In genomic region chr19:41883463-41883820, GRCh38 we compare ENCODE assay signal across 8 cellular contexts. TPM values are rescaled to one million over a fixed set of nuclear protein-coding genes. Genes with fewer than 3 reads are reported as not detected.
A peak's percentile ranks its signal among the peaks of the same experiment; 100 is the strongest.
DNase-seq lines count a peak whose midpoint lies in the region; ATAC-seq and TF ChIP-seq lines count a peak whose summit lies in the region.

No MANE protein-coding gene starts in this region.

- H3K27me3 Mint-ChIP-seq in activated naive CD8-positive, alpha-beta T cell treated with anti-CD3 and anti-CD28 coated beads, Interleukin-2, amount 50 U/mL, for 24 hours = peaks cover 2% of the 10 kb centered on the region

- H3K4me1 ChIP-seq in IMR-90 (ENCODE audit: control insufficient read depth, insufficient read depth, low read length) (peaks cover 8% of the 10 kb centered on the region), stomach smooth muscle (ENCODE audit: control insufficient read depth, insufficient read depth, low read length) (peaks cover 22% of the 10 kb centered on the region)

- CTCF ChIA-PET in IMR-90 (lab: Yijun Ruan, JAX) = no interaction called here

- H3K79me1 ChIP-seq in IMR-90 (ENCODE audit: low read depth in 1 of 2, low read length in 2 of 2) = peaks cover 32 to 48% of the 10 kb centered on the region in 2 experiments

- DNase-seq in IMR-90 (no peak), NCI-H524 (lab: John Stamatoyannopoulos, UW) (no peak), NCI-H187 treated with DMSO at 0.1 percent for 48 hours (lab: John Stamatoyannopoulos, UW) (no peak)
- no peak for DNase-seq in activated naive CD8-positive, alpha-beta T cell treated with anti-CD3 and anti-CD28 coated beads, Interleukin-2, amount 50 U/mL, for 24 hours
- no peak for DNase-seq in stimulated activated CD4-positive, alpha-beta T cell treated with anti-CD3 and anti-CD28 coated beads, Interleukin-12 subunit alpha, Interleukin-12 subunit beta, amount 100 ng/mL, for 4 hours
- DNase-seq in stimulated activated CD4-positive, alpha-beta T cell treated with anti-CD3 and anti-CD28 coated beads, Interleukin-15, amount 100 ng/mL, for 24 hours = no peak

- no peak overlapping the region for H2BK120ac ChIP-seq in IMR-90 (ENCODE audit: low read depth, low read length)

- H2BK5ac ChIP-seq in IMR-90 (ENCODE audit: low read depth, low read length, poor library complexity, severe bottlenecking) = no peak overlapping the region

- H2BK20ac ChIP-seq in IMR-90 (ENCODE audit: low read depth, low read length) = no peak overlapping the region

- H3K4me3 ChIP-seq in IMR-90 (ENCODE audit: insufficient read depth, low read depth, low read length) (peak overlapping the region; percentile 92), iPS-18c (ENCODE audit: insufficient read depth, low read depth, low read length) (peak overlapping the region; percentile 91), stomach smooth muscle (ENCODE audit: low read length in 2 of 2) (peak overlapping the region; percentile 93 to 98)

- no peak overlapping the region; the same call in 2 of the 3 replicates for H2BK15ac ChIP-seq in IMR-90 (ENCODE audit: low read depth, low read length)

- intact Hi-C loops in IMR-90 (cut with micrococcal nuclease) = loop anchor here (5.0 to 10.0 kb wide), 2 partner anchors 49 to 151 kb away; no protein-coding TSS in a partner anchor

- H3K27ac ChIP-seq in IMR-90 (ENCODE audit: insufficient read depth, low read length) (peak overlapping the region; percentile 59; the same call in 1 of the 2 replicates), stomach smooth muscle (ENCODE audit: low read length) (peak overlapping the region; percentile 55)

- 0% methylated on average over 5 of the region's 23 CpGs; no CpG with 5 or more reads in 1 of the 2 experiments for WGBS in IMR-90 (ENCODE audit: extremely low coverage in 2 of 2, insufficient read length in 1 of 2), 2 experiments

- TF ChIP-seq CTCF in IMR-90 (conservative IDR thresholded peaks at IDR 0.05; ENCODE audit: low read depth, low read length) = no peak

- H3K4me1 Mint-ChIP-seq in activated naive CD8-positive, alpha-beta T cell treated with anti-CD3 and anti-CD28 coated beads, Interleukin-2, amount 50 U/mL, for 24 hours = peaks cover 67% of the 10 kb centered on the region

- peak overlapping the region; percentile 93 for H3K4me3 Mint-ChIP-seq in activated naive CD8-positive, alpha-beta T cell treated with anti-CD3 and anti-CD28 coated beads, Interleukin-2, amount 50 U/mL, for 24 hours

- POLR2A ChIA-PET in IMR-90 (lab: Charles Lee; ENCODE audit: unreplicated experiment) = no interaction called here

- H3K27ac Mint-ChIP-seq in activated naive CD8-positive, alpha-beta T cell treated with anti-CD3 and anti-CD28 coated beads, Interleukin-2, amount 50 U/mL, for 24 hours = peak overlapping the region; percentile 92

- peak overlapping the region; percentile 73 for H3K23ac ChIP-seq in IMR-90 (ENCODE audit: low read depth, low read length)

- H3K9me3 ChIP-seq in IMR-90 (ENCODE audit: control insufficient read depth, insufficient read depth, low read length) (no peaks in the 10 kb centered on the region), iPS-18c (ENCODE audit: control insufficient read depth, insufficient read depth, low read length) (no peaks in the 10 kb centered on the region), stomach smooth muscle (ENCODE audit: control insufficient read depth in 2 of 2, low read length in 2 of 2) (no peaks in the 10 kb centered on the region)

- H3K36me3 ChIP-seq in IMR-90 (ENCODE audit: control insufficient read depth, insufficient read depth, low read length) (peaks cover 4% of the 10 kb centered on the region; the same call in 1 of the 2 replicates), stomach smooth muscle (ENCODE audit: control insufficient read depth in 2 of 2, insufficient read depth in 2 of 2, low read length in 2 of 2) (no peaks in the 10 kb centered on the region)

- H3K4me2 ChIP-seq in IMR-90 (ENCODE audit: low read depth, low read length) = peak overlapping the region; percentile 94

- peak overlapping the region; percentile 75 for H3K4ac ChIP-seq in IMR-90 (ENCODE audit: low read depth, low read length)

- in situ Hi-C loops in IMR-90 (cut with MboI; ENCODE audit: low sequenced_read_pairs) = loop anchor here (5.0 kb wide), 1 partner anchor 64 kb away; no protein-coding TSS in a partner anchor

- peak overlapping the region; percentile 93 for H3K9ac ChIP-seq in IMR-90 (ENCODE audit: low read depth, low read length)
- peak overlapping the region; percentile 78 to 86 for H3K9ac ChIP-seq in stomach smooth muscle (ENCODE audit: low read length in 2 of 2)

- peak overlapping the region; percentile 55 for H3K18ac ChIP-seq in IMR-90 (ENCODE audit: low read depth, low read length)

- H3K14ac ChIP-seq in IMR-90 (replicated peaks; ENCODE audit: low read depth, low read length) = peak overlapping the region; percentile 77

- peak overlapping the region; percentile 99 for H2AK9ac ChIP-seq in IMR-90 (replicated peaks; ENCODE audit: low read depth, low read length, poor library complexity)

- dilution Hi-C loops in IMR-90 (cut with HindIII; ENCODE audit: low sequenced_read_pairs, unreplicated experiment) = no loop called here

- peaks cover 23% of the 10 kb centered on the region; the same call in 1 of the 2 replicates for H4K20me1 ChIP-seq in IMR-90 (ENCODE audit: insufficient read depth, low read length)

- peak overlapping the region; percentile 94 for H2AFZ ChIP-seq in IMR-90 (replicated peaks; ENCODE audit: low read length, poor library complexity)

- no peak for ATAC-seq in IMR-90 (ENCODE audit: low read depth)
- ATAC-seq in activated naive CD8-positive, alpha-beta T cell treated with anti-CD3 and anti-CD28 coated beads, Interleukin-2, amount 50 U/mL, for 24 hours = no peak

- no peaks in the 10 kb centered on the region for H3K9me3 Mint-ChIP-seq in activated naive CD8-positive, alpha-beta T cell treated with anti-CD3 and anti-CD28 coated beads, Interleukin-2, amount 50 U/mL, for 24 hours

- H3K9me1 ChIP-seq in IMR-90 (ENCODE audit: insufficient read depth, low read length) = peaks cover 14% of the 10 kb centered on the region

- peak overlapping the region; percentile 83; the same call in 1 of the 2 replicates for H3K56ac ChIP-seq in IMR-90 (ENCODE audit: extremely low read depth, insufficient read depth, low read length)

- H4K91ac ChIP-seq in IMR-90 (ENCODE audit: insufficient read depth, low read depth, low read length) = peak overlapping the region; percentile 69

- H3K27me3 ChIP-seq in IMR-90 (ENCODE audit: control insufficient read depth, insufficient read depth, low read length) = peaks cover 1% of the 10 kb centered on the region; the same call in 1 of the 2 replicates
- H3K27me3 ChIP-seq in stomach smooth muscle (ENCODE audit: control insufficient read depth in 1 of 2, insufficient read depth in 2 of 2, low read length in 2 of 2) = no peaks in the 10 kb centered on the region

- peak overlapping the region; percentile 94 for H2AK5ac ChIP-seq in IMR-90 (ENCODE audit: low read depth, low read length)

- BruUV-seq in IMR-90 (replicated peaks; lab: Mats Ljungman, UMichigan) = no TSS peak

- no peak for TF ChIP-seq POLR2A in IMR-90 (IDR thresholded peaks at IDR 0.05; ENCODE audit: low read depth, low read length)

- TF ChIP-seq RAD21 in IMR-90 (IDR thresholded peaks at IDR 0.05; ENCODE audit: low read length) = no peak

- peak overlapping the region; percentile 94 to 98 for H4K8ac ChIP-seq in IMR-90 (ENCODE audit: low read depth in 2 of 2, low read length in 2 of 2)

- peak overlapping the region; percentile 70 for H4K5ac ChIP-seq in IMR-90 (ENCODE audit: low read depth, low read length)

- H3K36me3 Mint-ChIP-seq in activated naive CD8-positive, alpha-beta T cell treated with anti-CD3 and anti-CD28 coated beads, Interleukin-2, amount 50 U/mL, for 24 hours (ENCODE audit: low read depth) = peaks cover 29% of the 10 kb centered on the region

TF ChIP-seq in IMR-90, 13 proteins besides CTCF, POLR2A, EP300 and RAD21:
- TF ChIP-seq BHLHE40 (IDR thresholded peaks at IDR 0.05; ENCODE audit: low read depth, low read length) (0 out of 2 replicates have a peak, but pooled peaks have one; percentile 22), MXI1 (IDR thresholded peaks at IDR 0.05; ENCODE audit: borderline replicate concordance, low read depth, low read length) (no peak), RCOR1 (IDR thresholded peaks at IDR 0.05; ENCODE audit: insufficient replicate concordance, low read length) (no peak)

RNA-seq across cellular contexts. Expression of gene ARHGEF1, which starts 0.5 kb away (rescaled TPM):
- total RNA-seq in IMR-90 (2012; rRNA removed) = 11.5 and 12.5 TPM in 2 replicates
- polyA plus RNA-seq in IMR-90 (2012; rRNA removed) = 47.1 and 51.2 TPM in 2 replicates
- 42.5 and 58.8 TPM in 2 replicates for polyA plus RNA-seq in IMR-90 (2012; cell fraction: cytosol; rRNA removed)
- 228 and 380 TPM in 2 replicates for polyA plus RNA-seq in IMR-90 (2012; cell fraction: nucleus; rRNA removed; ENCODE audit: low replicate concordance)

RNA-seq across cellular contexts. Expression of gene CD79A, which starts 6.4 kb away (rescaled TPM):
- not detected in 2 replicates for total RNA-seq in IMR-90 (2012; rRNA removed)
- 0.19 and 0.24 TPM in 2 replicates for polyA plus RNA-seq in IMR-90 (2012; rRNA removed)
- polyA plus RNA-seq in IMR-90 (2012; cell fraction: cytosol; rRNA removed) = 0.10 and 0.37 TPM in 2 replicates
- 0.06 and 0.25 TPM in 2 replicates for polyA plus RNA-seq in IMR-90 (2012; cell fraction: nucleus; rRNA removed; ENCODE audit: low replicate concordance)

RNA-seq across cellular contexts. Expression of gene RPS19, which starts 23.4 kb away (rescaled TPM):
- 230 and 299 TPM in 2 replicates for total RNA-seq in IMR-90 (2012; rRNA removed)
- 1,882 and 3,988 TPM in 2 replicates for polyA plus RNA-seq in IMR-90 (2012; rRNA removed)
- 1,236 and 2,903 TPM in 2 replicates for polyA plus RNA-seq in IMR-90 (2012; cell fraction: cytosol; rRNA removed)
- 465 and 1,276 TPM in 2 replicates for polyA plus RNA-seq in IMR-90 (2012; cell fraction: nucleus; rRNA removed; ENCODE audit: low replicate concordance)

RNA-seq across cellular contexts. Expression of gene DMRTC2, which starts 38.6 kb away (rescaled TPM):
- not detected in 2 replicates for total RNA-seq in IMR-90 (2012; rRNA removed)
- not detected in 2 replicates for polyA plus RNA-seq in IMR-90 (2012; rRNA removed)
- not detected in 2 replicates for polyA plus RNA-seq in IMR-90 (2012; cell fraction: cytosol; rRNA removed)
- not detected in 2 replicates for polyA plus RNA-seq in IMR-90 (2012; cell fraction: nucleus; rRNA removed; ENCODE audit: low replicate concordance)

RNA-seq across cellular contexts. Expression of gene LYPD4, which starts 39.0 kb away (rescaled TPM):
- total RNA-seq in IMR-90 (2012; rRNA removed) = not detected in 2 replicates
- not detected in 2 replicates for polyA plus RNA-seq in IMR-90 (2012; rRNA removed)
- polyA plus RNA-seq in IMR-90 (2012; cell fraction: cytosol; rRNA removed) = not detected in 2 replicates
- not detected in 2 replicates for polyA plus RNA-seq in IMR-90 (2012; cell fraction: nucleus; rRNA removed; ENCODE audit: low replicate concordance)
